1 cellular context compared by ENCODE assay signal in the genomic region with DNA sequence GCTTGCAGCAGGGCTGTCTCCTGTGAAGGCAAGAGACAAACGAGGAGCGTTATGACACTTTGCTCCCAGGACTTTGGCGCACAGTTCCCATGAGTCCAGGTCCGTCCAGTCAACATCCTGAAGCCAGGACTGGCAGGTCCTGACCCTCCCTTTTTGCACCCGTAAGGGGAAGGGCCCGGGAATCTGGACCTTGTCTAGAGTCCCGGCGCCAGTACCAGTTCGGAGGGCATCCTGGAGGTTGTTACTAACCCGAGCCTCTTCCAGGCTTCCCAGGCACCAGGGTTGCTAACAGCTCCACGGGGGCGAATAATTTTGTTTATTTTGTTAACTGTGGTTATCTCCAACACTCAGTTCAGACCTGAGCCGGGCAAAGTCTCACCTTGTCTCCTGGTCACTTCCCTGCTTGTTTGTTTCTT.
TF ChIP-seq lines count a peak whose summit lies in the region.

No MANE protein-coding gene starts in this region.

TF ChIP-seq in GM12878, 131 proteins besides CTCF, POLR2A, EP300 and RAD21 (continued from another document):
- TF ChIP-seq, protein P1, sequence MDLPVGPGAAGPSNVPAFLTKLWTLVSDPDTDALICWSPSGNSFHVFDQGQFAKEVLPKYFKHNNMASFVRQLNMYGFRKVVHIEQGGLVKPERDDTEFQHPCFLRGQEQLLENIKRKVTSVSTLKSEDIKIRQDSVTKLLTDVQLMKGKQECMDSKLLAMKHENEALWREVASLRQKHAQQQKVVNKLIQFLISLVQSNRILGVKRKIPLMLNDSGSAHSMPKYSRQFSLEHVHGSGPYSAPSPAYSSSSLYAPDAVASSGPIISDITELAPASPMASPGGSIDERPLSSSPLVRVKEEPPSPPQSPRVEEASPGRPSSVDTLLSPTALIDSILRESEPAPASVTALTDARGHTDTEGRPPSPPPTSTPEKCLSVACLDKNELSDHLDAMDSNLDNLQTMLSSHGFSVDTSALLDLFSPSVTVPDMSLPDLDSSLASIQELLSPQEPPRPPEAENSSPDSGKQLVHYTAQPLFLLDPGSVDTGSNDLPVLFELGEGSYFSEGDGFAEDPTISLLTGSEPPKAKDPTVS (IDR thresholded peaks at IDR 0.05; ENCODE audit: low read depth, low read length): no peak
- TF ChIP-seq, protein P2, sequence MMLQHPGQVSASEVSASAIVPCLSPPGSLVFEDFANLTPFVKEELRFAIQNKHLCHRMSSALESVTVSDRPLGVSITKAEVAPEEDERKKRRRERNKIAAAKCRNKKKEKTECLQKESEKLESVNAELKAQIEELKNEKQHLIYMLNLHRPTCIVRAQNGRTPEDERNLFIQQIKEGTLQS (IDR thresholded peaks at IDR 0.05; ENCODE audit: borderline replicate concordance, extremely low read depth, low read depth, low read length): no peak
- TF ChIP-seq, protein P3, sequence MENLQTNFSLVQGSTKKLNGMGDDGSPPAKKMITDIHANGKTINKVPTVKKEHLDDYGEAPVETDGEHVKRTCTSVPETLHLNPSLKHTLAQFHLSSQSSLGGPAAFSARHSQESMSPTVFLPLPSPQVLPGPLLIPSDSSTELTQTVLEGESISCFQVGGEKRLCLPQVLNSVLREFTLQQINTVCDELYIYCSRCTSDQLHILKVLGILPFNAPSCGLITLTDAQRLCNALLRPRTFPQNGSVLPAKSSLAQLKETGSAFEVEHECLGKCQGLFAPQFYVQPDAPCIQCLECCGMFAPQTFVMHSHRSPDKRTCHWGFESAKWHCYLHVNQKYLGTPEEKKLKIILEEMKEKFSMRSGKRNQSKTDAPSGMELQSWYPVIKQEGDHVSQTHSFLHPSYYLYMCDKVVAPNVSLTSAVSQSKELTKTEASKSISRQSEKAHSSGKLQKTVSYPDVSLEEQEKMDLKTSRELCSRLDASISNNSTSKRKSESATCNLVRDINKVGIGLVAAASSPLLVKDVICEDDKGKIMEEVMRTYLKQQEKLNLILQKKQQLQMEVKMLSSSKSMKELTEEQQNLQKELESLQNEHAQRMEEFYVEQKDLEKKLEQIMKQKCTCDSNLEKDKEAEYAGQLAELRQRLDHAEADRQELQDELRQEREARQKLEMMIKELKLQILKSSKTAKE (IDR thresholded peaks at IDR 0.05; ENCODE audit: low read depth, poor library complexity, severe bottlenecking): no peak
- TF ChIP-seq TARDBP (IDR thresholded peaks at IDR 0.05; ENCODE audit: borderline replicate concordance): no peak
- no peak for TF ChIP-seq DPF2 (IDR thresholded peaks at IDR 0.05)
- TF ChIP-seq, protein P4, sequence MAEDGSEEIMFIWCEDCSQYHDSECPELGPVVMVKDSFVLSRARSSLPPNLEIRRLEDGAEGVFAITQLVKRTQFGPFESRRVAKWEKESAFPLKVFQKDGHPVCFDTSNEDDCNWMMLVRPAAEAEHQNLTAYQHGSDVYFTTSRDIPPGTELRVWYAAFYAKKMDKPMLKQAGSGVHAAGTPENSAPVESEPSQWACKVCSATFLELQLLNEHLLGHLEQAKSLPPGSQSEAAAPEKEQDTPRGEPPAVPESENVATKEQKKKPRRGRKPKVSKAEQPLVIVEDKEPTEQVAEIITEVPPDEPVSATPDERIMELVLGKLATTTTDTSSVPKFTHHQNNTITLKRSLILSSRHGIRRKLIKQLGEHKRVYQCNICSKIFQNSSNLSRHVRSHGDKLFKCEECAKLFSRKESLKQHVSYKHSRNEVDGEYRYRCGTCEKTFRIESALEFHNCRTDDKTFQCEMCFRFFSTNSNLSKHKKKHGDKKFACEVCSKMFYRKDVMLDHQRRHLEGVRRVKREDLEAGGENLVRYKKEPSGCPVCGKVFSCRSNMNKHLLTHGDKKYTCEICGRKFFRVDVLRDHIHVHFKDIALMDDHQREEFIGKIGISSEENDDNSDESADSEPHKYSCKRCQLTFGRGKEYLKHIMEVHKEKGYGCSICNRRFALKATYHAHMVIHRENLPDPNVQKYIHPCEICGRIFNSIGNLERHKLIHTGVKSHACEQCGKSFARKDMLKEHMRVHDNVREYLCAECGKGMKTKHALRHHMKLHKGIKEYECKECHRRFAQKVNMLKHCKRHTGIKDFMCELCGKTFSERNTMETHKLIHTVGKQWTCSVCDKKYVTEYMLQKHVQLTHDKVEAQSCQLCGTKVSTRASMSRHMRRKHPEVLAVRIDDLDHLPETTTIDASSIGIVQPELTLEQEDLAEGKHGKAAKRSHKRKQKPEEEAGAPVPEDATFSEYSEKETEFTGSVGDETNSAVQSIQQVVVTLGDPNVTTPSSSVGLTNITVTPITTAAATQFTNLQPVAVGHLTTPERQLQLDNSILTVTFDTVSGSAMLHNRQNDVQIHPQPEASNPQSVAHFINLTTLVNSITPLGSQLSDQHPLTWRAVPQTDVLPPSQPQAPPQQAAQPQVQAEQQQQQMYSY (CRISPR knock-in tag; IDR thresholded peaks at IDR 0.05): no peak
